In the genomic region with DNA sequence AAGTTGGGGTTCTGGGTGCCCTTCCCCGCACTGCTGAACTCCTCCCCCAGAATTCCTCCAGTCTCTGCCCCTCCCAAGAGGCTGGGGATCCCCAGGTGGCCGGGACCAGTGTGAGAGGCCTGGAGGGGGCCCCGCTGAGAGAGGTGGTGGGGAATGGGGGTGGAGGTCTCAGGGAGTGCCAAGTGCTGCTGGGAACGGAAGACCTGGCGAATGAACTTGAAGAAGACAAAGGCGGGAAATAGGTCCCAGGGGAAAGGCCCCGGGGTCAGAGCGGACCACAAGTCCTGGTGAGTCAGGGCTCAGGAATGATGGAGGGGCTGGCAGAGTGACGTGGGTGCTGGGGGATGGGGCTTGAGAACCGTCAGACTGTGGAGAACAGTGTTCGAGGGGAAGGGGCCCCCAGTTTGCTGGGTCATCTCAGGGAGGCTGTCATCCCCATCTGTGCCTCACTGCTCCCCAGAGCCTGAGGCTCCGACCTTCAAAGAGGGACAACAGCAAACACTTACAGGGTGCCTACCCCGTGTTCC, we compare ENCODE assay signal across 8 cellular contexts. TPM values are rescaled to one million over a fixed set of nuclear protein-coding genes. Genes with fewer than 3 reads are reported as not detected.
DNase-seq lines count a peak whose midpoint lies in the region; ATAC-seq and TF ChIP-seq lines count a peak whose summit lies in the region.

No MANE protein-coding gene starts in this region.

- H3K4me1 ChIP-seq in CD8-positive, alpha-beta memory T cell (ENCODE audit: insufficient read depth, low read length): no peaks in the 10 kb centered on the region

- H3K9me3 ChIP-seq in MG63: no peaks in the 10 kb centered on the region
- H3K9me3 ChIP-seq in CD8-positive, alpha-beta memory T cell (ENCODE audit: low read length): no peaks in the 10 kb centered on the region

- peaks cover 12% of the 10 kb centered on the region for H3K27me3 Mint-ChIP-seq in nephron (ENCODE audit: low read depth)
- peaks cover 29 to 48% of the 10 kb centered on the region in 2 donors for H3K27me3 Mint-ChIP-seq in CD8-positive, alpha-beta memory T cell

- no peaks in the 10 kb centered on the region for H3K9me3 Mint-ChIP-seq in nephron
- H3K9me3 Mint-ChIP-seq in CD8-positive, alpha-beta memory T cell: no peaks in the 10 kb centered on the region

- H3K4me3 ChIP-seq in BJ (ENCODE audit: low read depth, low read length): no peak overlapping the region
- H3K4me3 ChIP-seq in MG63: no peak overlapping the region
- no peak overlapping the region for H3K4me3 ChIP-seq in CD8-positive, alpha-beta memory T cell (ENCODE audit: low read length)

- TF ChIP-seq CTCF in BJ (IDR thresholded peaks at IDR 0.05; ENCODE audit: insufficient read depth, low read depth, low read length): no peak
- TF ChIP-seq CTCF in nephron (IDR thresholded peaks at IDR 0.05; ENCODE audit: unreplicated experiment in 3 of 3): no peak

- POLR2A ChIA-PET in BJ (lab: Charles Lee): no interaction called here
- POLR2A ChIA-PET in CD8-positive, alpha-beta memory T cell (lab: Charles Lee): no interaction called here

- no peaks in the 10 kb centered on the region for H3K36me3 Mint-ChIP-seq in nephron (ENCODE audit: low read depth)
- no peaks in the 10 kb centered on the region for H3K36me3 Mint-ChIP-seq in CD8-positive, alpha-beta memory T cell

- no peaks in the 10 kb centered on the region for H3K36me3 ChIP-seq in BJ (ENCODE audit: control insufficient read depth, insufficient read depth, low read length)
- no peaks in the 10 kb centered on the region for H3K36me3 ChIP-seq in MG63
- H3K36me3 ChIP-seq in CD8-positive, alpha-beta memory T cell (ENCODE audit: insufficient read depth, low read length): no peaks in the 10 kb centered on the region

- peaks cover 35% of the 10 kb centered on the region for H3K4me1 Mint-ChIP-seq in nephron
- H3K4me1 Mint-ChIP-seq in CD8-positive, alpha-beta memory T cell: no peaks in the 10 kb centered on the region

- CTCF ChIA-PET in BJ (lab: Yijun Ruan, JAX): interaction anchor here (0.6 to 3.0 kb wide), 13 partner anchors 8 to 62 kb away, joined by 3 to 67 read pairs (median 7); a partner anchor contains a TSS
- CTCF ChIA-PET in CD8-positive, alpha-beta memory T cell (lab: Charles Lee): interaction anchor here (2.6 to 3.7 kb wide), 3 partner anchors 9 to 62 kb away, joined by 13 to 44 read pairs (median 16); no protein-coding TSS in a partner anchor

- H3K27me3 ChIP-seq in BJ (ENCODE audit: control insufficient read depth, insufficient read depth, low read length) (peaks cover 12% of the 10 kb centered on the region), MG63 (no peaks in the 10 kb centered on the region; the same call in 1 of the 2 replicates)
- H3K27me3 ChIP-seq in CD8-positive, alpha-beta memory T cell (ENCODE audit: insufficient read depth, low read length, poor library complexity, severe bottlenecking): peaks cover 15% of the 10 kb centered on the region

- ATAC-seq in esophagus mucosa: peak; percentile 45
- ATAC-seq in HG03280 (IDR thresholded peaks at IDR 0.05; ENCODE audit: unreplicated experiment): no peak
- ATAC-seq in HG02840 (IDR thresholded peaks at IDR 0.05; ENCODE audit: low FRiP score, unreplicated experiment): no peak

- H3K27ac ChIP-seq in CD8-positive, alpha-beta memory T cell (ENCODE audit: low read depth, low read length): no peak overlapping the region

- DNase-seq in BJ (ENCODE audit: low read depth) (peak; percentile 29), MG63 (peak; percentile 85)
- no peak for DNase-seq in CD8-positive, alpha-beta memory T cell
- DNase-seq in activated effector memory CD4-positive, alpha-beta T cell treated with Interleukin-2 at 50 U/mL for 16 hours: no peak

- H3K27ac Mint-ChIP-seq in nephron: peak overlapping the region; percentile 75 to 84 (median 75)
- peak overlapping the region in 1 of 8 donors; percentile 63 for H3K27ac Mint-ChIP-seq in CD8-positive, alpha-beta memory T cell

- H3K4me3 Mint-ChIP-seq in nephron: no peak overlapping the region
- H3K4me3 Mint-ChIP-seq in CD8-positive, alpha-beta memory T cell: no peak overlapping the region

RNA-seq across cellular contexts. Expression of a gene that starts 15.8 kb away (rescaled TPM):
- 0.11 and 0.22 TPM in 2 replicates for polyA plus RNA-seq in BJ (2011; rRNA removed)
- polyA minus RNA-seq in BJ (2011; rRNA and poly(A)+ RNA removed): 0.15 and 0.28 TPM in 2 replicates
- total RNA-seq in MG63 (2014; rRNA removed; shearing (Covaris generic); ENCODE audit: low replicate concordance): 4.5 and 5.7 TPM in 2 replicates
- 2.0 TPM for total RNA-seq in esophagus mucosa
- total RNA-seq in CD8-positive, alpha-beta memory T cell: under 1 TPM; 0.55 to 0.91 TPM
- polyA plus RNA-seq in CD8-positive, alpha-beta memory T cell: not detected

RNA-seq across cellular contexts. Expression of a gene that starts 35.5 kb away (rescaled TPM):
- 0.02 TPM in 1 of 2 replicates, not detected in the other for polyA plus RNA-seq in BJ (2011; rRNA removed)
- not detected in 2 replicates for polyA minus RNA-seq in BJ (2011; rRNA and poly(A)+ RNA removed)
- total RNA-seq in MG63 (2014; rRNA removed; shearing (Covaris generic); ENCODE audit: low replicate concordance): not detected in 2 replicates
- total RNA-seq in esophagus mucosa: 24.9 TPM
- total RNA-seq in CD8-positive, alpha-beta memory T cell: not detected
- 0.06 TPM for polyA plus RNA-seq in CD8-positive, alpha-beta memory T cell

RNA-seq across cellular contexts. Expression of a gene that starts 40.3 kb away (rescaled TPM):
- not detected in 2 replicates for polyA plus RNA-seq in BJ (2011; rRNA removed)
- not detected in 2 replicates for polyA minus RNA-seq in BJ (2011; rRNA and poly(A)+ RNA removed)
- total RNA-seq in MG63 (2014; rRNA removed; shearing (Covaris generic); ENCODE audit: low replicate concordance): not detected in 2 replicates
- 2.4 TPM for total RNA-seq in esophagus mucosa
- not detected for total RNA-seq in CD8-positive, alpha-beta memory T cell
- polyA plus RNA-seq in CD8-positive, alpha-beta memory T cell: 0.29 TPM

RNA-seq across cellular contexts. Expression of a gene that starts 57.0 kb away (rescaled TPM):
- polyA plus RNA-seq in BJ (2011; rRNA removed): 0.01 TPM in 2 replicates
- 0.05 TPM in 1 of 2 replicates, not detected in the other for polyA minus RNA-seq in BJ (2011; rRNA and poly(A)+ RNA removed)
- total RNA-seq in MG63 (2014; rRNA removed; shearing (Covaris generic); ENCODE audit: low replicate concordance): not detected in 2 replicates
- total RNA-seq in esophagus mucosa: 0.96 TPM
- under 1 TPM in 1 of 2 experiments, not detected in 1; 0.04 TPM for total RNA-seq in CD8-positive, alpha-beta memory T cell
- polyA plus RNA-seq in CD8-positive, alpha-beta memory T cell: 0.15 TPM

Comparison
In these comparisons a context has a peak if more than half of its experiments do, and no peak if none do; other contexts are left out.
1. DNase-seq: peak in BJ (single experiment) and MG63 (single experiment); none in CD8-positive, alpha-beta memory T cell (0 of 5) and activated effector memory CD4-positive, alpha-beta T cell treated with Interleukin-2 at 50 U/mL for 16 hours (single experiment).
2. RNA of a gene that starts 35.5 kb away (total RNA-seq): 24.9 TPM in esophagus mucosa (single experiment); not detected in CD8-positive, alpha-beta memory T cell and not detected in MG63; every median in the first group is over 10 times any median in the second.